Comparison of ENCODE assay signal across 13 cellular contexts in the genomic region with DNA sequence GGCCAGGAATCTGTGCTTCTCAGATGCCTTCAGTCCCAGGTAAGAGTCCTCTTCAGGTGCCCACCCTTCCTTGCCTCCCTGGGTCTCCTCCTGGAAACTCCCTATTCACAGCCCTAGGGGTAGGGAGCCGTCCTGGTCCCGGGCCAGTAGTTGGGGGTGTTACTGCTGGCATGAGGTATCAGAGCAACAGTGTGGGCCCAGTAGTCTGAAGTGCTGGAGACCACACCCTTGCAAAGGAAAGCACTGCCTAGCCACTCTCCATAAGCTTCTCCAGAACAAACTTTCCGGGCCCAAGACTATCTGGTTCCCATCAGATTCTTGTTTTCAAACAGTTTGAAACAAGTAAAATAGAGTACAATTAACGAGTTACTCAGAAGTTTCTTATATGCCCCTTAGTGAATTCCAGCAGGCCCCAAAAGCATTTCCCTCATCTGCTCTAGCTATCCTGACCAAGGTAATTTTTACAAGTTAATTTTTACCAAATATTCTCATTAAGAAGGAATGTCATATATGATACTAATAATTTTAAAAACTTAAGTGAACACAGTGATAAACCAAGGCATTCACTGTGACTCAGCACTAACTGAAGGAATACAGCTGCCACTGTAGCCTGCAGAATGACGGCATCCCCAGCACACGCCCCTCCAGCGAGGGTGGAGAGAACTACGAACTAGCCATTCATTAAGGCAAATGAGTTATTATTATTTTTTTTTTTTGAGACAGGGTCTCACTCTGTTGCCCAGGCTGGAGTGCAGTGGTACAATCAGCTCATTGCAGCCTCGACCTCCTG. TPM values are rescaled to one million over a fixed set of nuclear protein-coding genes. Genes with fewer than 3 reads are reported as not detected.
DNase-seq lines count a peak whose midpoint lies in the region; ATAC-seq and TF ChIP-seq lines count a peak whose summit lies in the region.
"Had no signal": no experiment of that assay in that cellular context is flagged by ENCODE, and none has a peak within 500 bp of the region (broad histone marks: within the 10 kb centered on the region; RNA-seq: fewer than 3 reads in every experiment).

No MANE protein-coding gene starts in this region.

- ATAC-seq in Right ventricle myocardium inferior, result peak; percentile 73

- TF ChIP-seq POLR2A in vagina (IDR thresholded peaks at IDR 0.05), result no peak

- H3K4me3 ChIP-seq in epithelial cell of esophagus (ENCODE audit: low read length) (no peak overlapping the region), vagina (no peak overlapping the region)
- H3K4me3 ChIP-seq: thyroid gland had no signal

- H3K27ac ChIP-seq in vagina, result peak overlapping the region; percentile 73

- DNase-seq in Right ventricle myocardium inferior (ENCODE audit: missing footprints), result no peak
- no peak for DNase-seq in cardiac septum (ENCODE audit: low spot score)
- peak; percentile 41 for DNase-seq in epithelial cell of esophagus (ENCODE audit: low read depth)
- DNase-seq in kidney tubule cell (ENCODE audit: low spot score), result peak; percentile 66
- DNase-seq in vagina (ENCODE audit: extremely low spot score in 2 of 2), result no peak
- DNase-seq in HUDEP-2 (lab: John Stamatoyannopoulos, UW; ENCODE audit: unreplicated experiment in 76 of 76), result no peak
- DNase-seq in NCI-H226, result no peak
- DNase-seq in activated naive CD4-positive, alpha-beta T cell treated with Interleukin-2 at 50 U/mL for 16 hours, result no peak
- DNase-seq: ACHN; activated naive CD8-positive, alpha-beta T cell treated with anti-CD3 and anti-CD28 coated beads for 36 hours; small intestine; T-helper 9 cell; thyroid gland had no signal

- TF ChIP-seq CTCF in epithelial cell of esophagus (IDR thresholded peaks at IDR 0.05; ENCODE audit: insufficient read depth, low read depth, low read length, missing control alignments), result no peak
- TF ChIP-seq CTCF in vagina (IDR thresholded peaks at IDR 0.05), result no peak

- intact Hi-C loops in Right ventricle myocardium inferior (cut with DNase I), result no loop called here
- intact Hi-C loops in cardiac septum (cut with DNase I), result no loop called here
- intact Hi-C loops in vagina (cut with DNase I), result no loop called here

- no peaks in the 10 kb centered on the region for H3K9me3 ChIP-seq in vagina
- H3K9me3 ChIP-seq: thyroid gland had no signal

- H3K4me1 ChIP-seq in vagina, result peaks cover 9% of the 10 kb centered on the region

- no peaks in the 10 kb centered on the region for H3K36me3 ChIP-seq in vagina
- H3K36me3 ChIP-seq: thyroid gland had no signal

- no peaks in the 10 kb centered on the region for H3K27me3 ChIP-seq in vagina
- H3K27me3 ChIP-seq: thyroid gland had no signal

RNA-seq across cellular contexts. Expression of gene MOK, which starts 49.4 kb away (rescaled TPM):
- total RNA-seq in Right ventricle myocardium inferior (9.4 TPM), cardiac septum (9.5 TPM), vagina (14.2 TPM)

Comparison
In these comparisons a context has a peak if more than half of its experiments do, and no peak if none do; other contexts are left out.
1. DNase-seq: peak in epithelial cell of esophagus (single experiment) and kidney tubule cell (single experiment); none in Right ventricle myocardium inferior (single experiment), cardiac septum (single experiment), vagina (0 of 2), HUDEP-2 (0 of 76), NCI-H226 (single experiment) and activated naive CD4-positive, alpha-beta T cell treated with Interleukin-2 at 50 U/mL for 16 hours (single experiment).